8 cellular contexts compared by ENCODE assay signal in genomic region chr14:45085004-45085403, GRCh38. TPM values are rescaled to one million over a fixed set of nuclear protein-coding genes. Genes with fewer than 3 reads are reported as not detected.
A peak's percentile ranks its signal among the peaks of the same experiment; 100 is the strongest.
DNase-seq lines count a peak whose midpoint lies in the region; ATAC-seq lines count a peak whose summit lies in the region.

No MANE protein-coding gene starts in this region.

- H3K27me3 ChIP-seq in ACC112 (ENCODE audit: insufficient read depth, low read length) (no peaks in the 10 kb centered on the region), iPS-20b (ENCODE audit: insufficient read depth, low read length) (no peaks in the 10 kb centered on the region)

- H3K4me3 Mint-ChIP-seq in stimulated activated naive B cell treated with anti-CD40 and anti-IgM and Interleukin-4, amounts not matched to agents 10 μg/mL and 1 μg/mL and 100 μg/mL, for 72 hours: peak overlapping the region; percentile 96 to 98

- H2AFZ ChIP-seq in ACC112 (ENCODE audit: low read length, unreplicated experiment): no peak overlapping the region

- DNase-seq in activated naive CD4-positive, alpha-beta T cell treated with anti-CD3 and anti-CD28 coated beads, Interleukin-2, amount 50 U/mL, for 72 hours (ENCODE audit: low spot score in 2 of 2): no peak
- DNase-seq in stimulated activated naive B cell treated with anti-CD40 and anti-IgM and Interleukin-4, amounts not matched to agents 10 μg/mL and 1 μg/mL and 100 μg/mL, for 72 hours: no peak
- DNase-seq in occipital lobe (lab: John Stamatoyannopoulos, UW) (no peak), nucleus accumbens (lab: John Stamatoyannopoulos, UW) (no peak), NCI-H2107 (lab: John Stamatoyannopoulos, UW) (no peak)

- peaks cover 16 to 27% of the 10 kb centered on the region in 2 donors for H3K36me3 Mint-ChIP-seq in activated naive CD4-positive, alpha-beta T cell treated with anti-CD3 and anti-CD28 coated beads, Interleukin-2, amount 50 U/mL, for 72 hours
- peaks cover 11 to 19% of the 10 kb centered on the region in 2 donors for H3K36me3 Mint-ChIP-seq in stimulated activated naive B cell treated with anti-CD40 and anti-IgM and Interleukin-4, amounts not matched to agents 10 μg/mL and 1 μg/mL and 100 μg/mL, for 72 hours

- peak; percentile 8 for ATAC-seq in HG02938 (IDR thresholded peaks at IDR 0.05; ENCODE audit: unreplicated experiment)
- no peak for ATAC-seq in activated naive CD4-positive, alpha-beta T cell treated with anti-CD3 and anti-CD28 coated beads, Interleukin-2, amount 50 U/mL, for 72 hours
- ATAC-seq in stimulated activated naive B cell treated with anti-CD40 and anti-IgM and Interleukin-4, amounts not matched to agents 10 μg/mL and 1 μg/mL and 100 μg/mL, for 72 hours (replicated peaks): no peak

- peak overlapping the region; percentile 96 to 98 for H3K27ac Mint-ChIP-seq in activated naive CD4-positive, alpha-beta T cell treated with anti-CD3 and anti-CD28 coated beads, Interleukin-2, amount 50 U/mL, for 72 hours
- H3K27ac Mint-ChIP-seq in stimulated activated naive B cell treated with anti-CD40 and anti-IgM and Interleukin-4, amounts not matched to agents 10 μg/mL and 1 μg/mL and 100 μg/mL, for 72 hours: peak overlapping the region; percentile 66

- H3K27ac ChIP-seq in ACC112 (ENCODE audit: low read depth, low read length) (peak overlapping the region; percentile 55), iPS-20b (ENCODE audit: low read length) (no peak overlapping the region)

- no peaks in the 10 kb centered on the region for H3K9me3 ChIP-seq in iPS-20b (ENCODE audit: insufficient read depth, low read depth, low read length)

- H3K9me3 Mint-ChIP-seq in activated naive CD4-positive, alpha-beta T cell treated with anti-CD3 and anti-CD28 coated beads, Interleukin-2, amount 50 U/mL, for 72 hours: no peaks in the 10 kb centered on the region
- H3K9me3 Mint-ChIP-seq in stimulated activated naive B cell treated with anti-CD40 and anti-IgM and Interleukin-4, amounts not matched to agents 10 μg/mL and 1 μg/mL and 100 μg/mL, for 72 hours: no peaks in the 10 kb centered on the region

- H3K79me2 ChIP-seq in ACC112 (ENCODE audit: control insufficient read depth, insufficient read depth, low read length, unreplicated experiment): peaks cover 60% of the 10 kb centered on the region

- H3K36me3 ChIP-seq in ACC112 (ENCODE audit: insufficient read depth, low read length) (no peaks in the 10 kb centered on the region), iPS-20b (ENCODE audit: insufficient read depth, low read depth, low read length) (0 out of 2 replicates have a peak, but pooled peaks cover 6% of the 10 kb centered on the region)

- no peaks in the 10 kb centered on the region for H3K27me3 Mint-ChIP-seq in stimulated activated naive B cell treated with anti-CD40 and anti-IgM and Interleukin-4, amounts not matched to agents 10 μg/mL and 1 μg/mL and 100 μg/mL, for 72 hours

- peak overlapping the region; percentile 96 for H3K4me3 ChIP-seq in ACC112 (ENCODE audit: low read depth, low read length)
- peak overlapping the region; percentile 86 for H3K4me3 ChIP-seq in iPS-20b (ENCODE audit: low read length)

- peaks cover 28 to 54% of the 10 kb centered on the region in 2 donors for H3K4me1 Mint-ChIP-seq in stimulated activated naive B cell treated with anti-CD40 and anti-IgM and Interleukin-4, amounts not matched to agents 10 μg/mL and 1 μg/mL and 100 μg/mL, for 72 hours

- H3K4me1 ChIP-seq in ACC112 (ENCODE audit: control insufficient read depth, insufficient read depth, low read length, unreplicated experiment) (peaks cover 25% of the 10 kb centered on the region), iPS-20b (ENCODE audit: insufficient read depth, low read length) (peaks cover 12% of the 10 kb centered on the region; the same call in 1 of the 2 replicates)

- H3K9ac ChIP-seq in iPS-20b (ENCODE audit: low read depth, low read length): peak overlapping the region; percentile 93

RNA-seq across cellular contexts. Expression of gene PRPF39, which starts 1.1 kb away (rescaled TPM):
- 10 to 100 TPM; 50.2 to 63.5 TPM for total RNA-seq in activated naive CD4-positive, alpha-beta T cell treated with anti-CD3 and anti-CD28 coated beads, Interleukin-2, amount 50 U/mL, for 72 hours
- 65.8 TPM for total RNA-seq in occipital lobe

RNA-seq across cellular contexts. Expression of gene FKBP3, which starts 49.3 kb away (rescaled TPM):
- 10 to 100 TPM; 57.5 to 76.9 TPM for total RNA-seq in activated naive CD4-positive, alpha-beta T cell treated with anti-CD3 and anti-CD28 coated beads, Interleukin-2, amount 50 U/mL, for 72 hours
- 97.9 TPM for total RNA-seq in occipital lobe

RNA-seq across cellular contexts. Expression of gene FANCM, which starts 50.7 kb away (rescaled TPM):
- total RNA-seq in activated naive CD4-positive, alpha-beta T cell treated with anti-CD3 and anti-CD28 coated beads, Interleukin-2, amount 50 U/mL, for 72 hours: 10 to 100 TPM; 17.5 to 24.8 TPM
- 12.5 TPM for total RNA-seq in occipital lobe
